25 cellular contexts compared by ENCODE assay signal in genomic region chr10:49596493-49596809, GRCh38. TPM values are rescaled to one million over a fixed set of nuclear protein-coding genes. Genes with fewer than 3 reads are reported as not detected.
A peak's percentile ranks its signal among the peaks of the same experiment; 100 is the strongest.
DNase-seq lines count a peak whose midpoint lies in the region; TF ChIP-seq lines count a peak whose summit lies in the region.
"Had no signal": no experiment of that assay in that cellular context is flagged by ENCODE, and none has a peak within 500 bp of the region (broad histone marks: within the 10 kb centered on the region; RNA-seq: fewer than 3 reads in every experiment).

No MANE protein-coding gene starts in this region.

- H3K4me3 Mint-ChIP-seq in endothelial cell (ENCODE audit: unreplicated experiment), result peak overlapping the region; percentile 38

- H3K36me3 Mint-ChIP-seq in endothelial cell (ENCODE audit: low read depth, unreplicated experiment), result no peaks in the 10 kb centered on the region
- H3K36me3 Mint-ChIP-seq: CD14-positive monocyte had no signal

- H4K20me1 ChIP-seq in osteoblast (ENCODE audit: insufficient read depth, low read length), result no peaks in the 10 kb centered on the region

- H2AFZ ChIP-seq in osteoblast (ENCODE audit: low read length), result no peak overlapping the region

- H3K4me2 ChIP-seq in osteoblast (ENCODE audit: insufficient read depth, low read length), result no peak overlapping the region
- H3K4me2 ChIP-seq: KMS-11 had no signal

- peak; percentile 53 for DNase-seq in activated effector memory CD4-positive, alpha-beta T cell treated with anti-CD3 and anti-CD28 coated beads, Interleukin-2, amount 50 U/mL, for 16 hours
- no peak for DNase-seq in activated effector memory CD4-positive, alpha-beta T cell treated with Interleukin-2 at 50 U/mL for 16 hours
- DNase-seq in H7 (peak; percentile 50), endothelial cell (ENCODE audit: low spot score) (no peak), osteoblast (ENCODE audit: insufficient read length, low spot score, missing footprints) (peak; percentile 32), midbrain (lab: John Stamatoyannopoulos, UW) (no peak), HUDEP-2 (lab: John Stamatoyannopoulos, UW; ENCODE audit: unreplicated experiment in 76 of 76) (no peak), erythroblast (lab: John Stamatoyannopoulos, UW) (no peak)
- DNase-seq: AML-193, DMS53, GDM1, HCEC 1CT, IMR-90, MV-4-11, NCI-H1105 treated with DMSO at 0.1 percent for 48 hours, NCI-H1694, NCI-H2081, NCI-H2171, NCI-H524 treated with DMSO at 0.1 percent for 48 hours, OCI-M1, Right ventricle myocardium superior had no signal

- H3K4me3 ChIP-seq in H7 (ENCODE audit: insufficient read depth, low read depth, low read length) (no peak overlapping the region), osteoblast (ENCODE audit: insufficient read depth, low read length) (no peak overlapping the region)

- H3K27me3 Mint-ChIP-seq in endothelial cell (ENCODE audit: unreplicated experiment), result peaks cover 12% of the 10 kb centered on the region

- H3K27me3 ChIP-seq in H7 (ENCODE audit: control insufficient read depth, insufficient read depth, low read length) (no peaks in the 10 kb centered on the region; the same call in 1 of the 2 replicates), osteoblast (ENCODE audit: insufficient read depth, low read length) (no peaks in the 10 kb centered on the region)

- no peak for TF ChIP-seq POLR2A in erythroblast (IDR thresholded peaks at IDR 0.05; ENCODE audit: low read length)

- H3K36me3 ChIP-seq in H7 (replicated peaks; ENCODE audit: control insufficient read depth, insufficient read depth, low read length) (no peaks in the 10 kb centered on the region), osteoblast (ENCODE audit: insufficient read depth, low read length) (no peaks in the 10 kb centered on the region)

- H3K4me1 Mint-ChIP-seq in endothelial cell (ENCODE audit: unreplicated experiment), result peaks cover 26% of the 10 kb centered on the region

- peaks cover 5% of the 10 kb centered on the region for H3K4me1 ChIP-seq in osteoblast (ENCODE audit: insufficient read depth, low read length)

- no peaks in the 10 kb centered on the region for H3K79me2 ChIP-seq in osteoblast (ENCODE audit: insufficient read depth, low read length)

- no peaks in the 10 kb centered on the region for H3K9me3 ChIP-seq in osteoblast (ENCODE audit: low read depth, low read length)

- no peak overlapping the region for H3K27ac ChIP-seq in osteoblast (ENCODE audit: low read depth, low read length)
- H3K27ac ChIP-seq: KMS-11 had no signal

- no peaks in the 10 kb centered on the region for H3K9me3 Mint-ChIP-seq in endothelial cell (ENCODE audit: unreplicated experiment)

- TF ChIP-seq CTCF in endothelial cell (IDR thresholded peaks at IDR 0.05; ENCODE audit: unreplicated experiment), result no peak
- no peak for TF ChIP-seq CTCF in osteoblast (IDR thresholded peaks at IDR 0.05; ENCODE audit: extremely low read depth, low read depth, low read length)

- H3K27ac Mint-ChIP-seq in endothelial cell (ENCODE audit: unreplicated experiment), result no peak overlapping the region
- H3K27ac Mint-ChIP-seq: CD14-positive monocyte had no signal

RNA-seq across cellular contexts. Expression of gene SLC18A3, which starts 13.7 kb away (rescaled TPM):
- total RNA-seq in H7 (2014; rRNA removed; shearing (Covaris generic)), result not detected in 2 replicates
- total RNA-seq in endothelial cell (ENCODE audit: unreplicated experiment) (0.72 TPM), osteoblast (not detected in 2 replicates)
- total RNA-seq: A172, IMR-90, Right ventricle myocardium superior, SK-MEL-5 had no signal

RNA-seq across cellular contexts. Expression of gene CHAT, which starts 17.4 kb away (rescaled TPM):
- not detected in 2 replicates for total RNA-seq in H7 (2014; rRNA removed; shearing (Covaris generic))
- total RNA-seq in endothelial cell (ENCODE audit: unreplicated experiment), result 0.23 TPM
- not detected in 2 replicates for total RNA-seq in osteoblast
- total RNA-seq: A172, IMR-90, Right ventricle myocardium superior, SK-MEL-5 had no signal

RNA-seq across cellular contexts. Expression of gene ERCC6, which starts 57.5 kb away (rescaled TPM):
- 3.2 and 5.4 TPM in 2 replicates for total RNA-seq in H7 (2014; rRNA removed; shearing (Covaris generic))
- total RNA-seq in endothelial cell (ENCODE audit: unreplicated experiment) (25.8 TPM), osteoblast (52.7 and 54.3 TPM in 2 replicates)

Comparison
In these comparisons a context has a peak if more than half of its experiments do, and no peak if none do; other contexts are left out.
1. DNase-seq: peak in activated effector memory CD4-positive, alpha-beta T cell treated with anti-CD3 and anti-CD28 coated beads, Interleukin-2, amount 50 U/mL, for 16 hours (single experiment), H7 (single experiment) and osteoblast (single experiment); none in activated effector memory CD4-positive, alpha-beta T cell treated with Interleukin-2 at 50 U/mL for 16 hours (single experiment), endothelial cell (single experiment), midbrain (single experiment), HUDEP-2 (0 of 76) and erythroblast (0 of 2).